Comparison of ENCODE assay signal across 12 cellular contexts in the genomic region with DNA sequence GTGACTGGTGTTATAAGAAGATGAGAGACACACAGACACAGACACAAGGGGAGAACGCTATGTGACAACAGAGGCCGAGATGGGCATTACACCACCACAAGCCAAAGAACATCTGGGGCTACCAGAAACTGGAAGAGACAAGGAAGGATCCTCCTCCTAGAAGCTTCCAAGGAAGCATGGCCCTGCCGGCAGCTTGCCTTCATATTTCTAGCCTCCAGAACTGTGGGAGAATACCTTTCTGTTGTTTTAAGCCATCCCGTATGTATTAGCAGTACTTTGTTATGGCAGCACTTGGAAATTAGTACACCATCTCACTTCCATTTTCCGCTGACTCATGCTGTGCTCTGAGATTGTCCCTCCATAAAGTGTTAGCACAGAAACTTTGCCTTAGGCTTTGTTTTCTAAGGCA. TPM values are rescaled to one million over a fixed set of nuclear protein-coding genes. Genes with fewer than 3 reads are reported as not detected.
A peak's percentile ranks its signal among the peaks of the same experiment; 100 is the strongest.
DNase-seq lines count a peak whose midpoint lies in the region; ATAC-seq and TF ChIP-seq lines count a peak whose summit lies in the region.
"Had no signal": no experiment of that assay in that cellular context is flagged by ENCODE, and none has a peak within 500 bp of the region (broad histone marks: within the 10 kb centered on the region; RNA-seq: fewer than 3 reads in every experiment).

No MANE protein-coding gene starts in this region.

- no peaks in the 10 kb centered on the region for H3K79me1 ChIP-seq in IMR-90 (ENCODE audit: low read depth in 1 of 2, low read length in 2 of 2)

- H3K4me1 ChIP-seq in IMR-90 (ENCODE audit: control insufficient read depth, insufficient read depth, low read length), result peaks cover 2% of the 10 kb centered on the region; the same call in 1 of the 2 replicates

- no CpG with 5 or more reads among the region's 5 CpGs for WGBS in IMR-90 (ENCODE audit: extremely low coverage in 2 of 2, insufficient read length in 1 of 2), 2 experiments

- POLR2A ChIA-PET in IMR-90 (lab: Charles Lee; ENCODE audit: unreplicated experiment) (no interaction called here), WTC11 (lab: Charles Lee) (no interaction called here)

- peak overlapping the region; percentile 31 for H2BK20ac ChIP-seq in IMR-90 (ENCODE audit: low read depth, low read length)

- no peak overlapping the region for H3K4me2 ChIP-seq in IMR-90 (ENCODE audit: low read depth, low read length)

- no peak overlapping the region for H3K56ac ChIP-seq in IMR-90 (ENCODE audit: extremely low read depth, insufficient read depth, low read length)

- H3K4me3 ChIP-seq in IMR-90 (ENCODE audit: insufficient read depth, low read depth, low read length), result no peak overlapping the region

- H3K18ac ChIP-seq in IMR-90 (ENCODE audit: low read depth, low read length), result peak overlapping the region; percentile 22

- no peaks in the 10 kb centered on the region for H3K9me1 ChIP-seq in IMR-90 (ENCODE audit: insufficient read depth, low read length)

- no peak overlapping the region for H3K9ac ChIP-seq in IMR-90 (ENCODE audit: low read depth, low read length)

- DNase-seq in ELF-1 (ENCODE audit: low read depth, low spot score) (peak; percentile 23), IMR-90 (peak; percentile 43), WTC11 (ENCODE audit: low spot score) (no peak), left kidney (ENCODE audit: low read depth, low spot score) (peak; percentile 23), posterior cingulate gyrus (no peak), COR-L47 (lab: John Stamatoyannopoulos, UW) (no peak), NCI-H1417 treated with DMSO at 0.1 percent for 48 hours (lab: John Stamatoyannopoulos, UW) (no peak)
- DNase-seq in activated T-cell treated with anti-CD3 and anti-CD28 coated beads, Interleukin-2, amount 50 U/mL, for 24 hours, result no peak
- DNase-seq: activated naive CD8-positive, alpha-beta T cell treated with anti-CD3 and anti-CD28 coated beads for 36 hours had no signal

- TF ChIP-seq RAD21 in IMR-90 (IDR thresholded peaks at IDR 0.05; ENCODE audit: low read length), result no peak

- H3K14ac ChIP-seq in IMR-90 (replicated peaks; ENCODE audit: low read depth, low read length), result no peak overlapping the region; the same call in 1 of the 2 replicates

- TF ChIP-seq POLR2A in IMR-90 (IDR thresholded peaks at IDR 0.05; ENCODE audit: low read depth, low read length), result no peak

- H3K36me3 ChIP-seq in IMR-90 (ENCODE audit: control insufficient read depth, insufficient read depth, low read length), result no peaks in the 10 kb centered on the region

- H3K23ac ChIP-seq in IMR-90 (ENCODE audit: low read depth, low read length), result no peak overlapping the region

- H2AFZ ChIP-seq in IMR-90 (replicated peaks; ENCODE audit: low read length, poor library complexity), result peak overlapping the region; percentile 79

- H3K9me3 Mint-ChIP-seq in WTC11, result peaks cover 2% of the 10 kb centered on the region
- no peaks in the 10 kb centered on the region for H3K9me3 Mint-ChIP-seq in activated T-cell treated with anti-CD3 and anti-CD28 coated beads, Interleukin-2, amount 50 U/mL, for 24 hours
- H3K9me3 Mint-ChIP-seq: activated naive CD8-positive, alpha-beta T cell treated with anti-CD3 and anti-CD28 coated beads for 36 hours had no signal

- H3K4me1 Mint-ChIP-seq in WTC11, result no peaks in the 10 kb centered on the region
- peaks cover 3% of the 10 kb centered on the region for H3K4me1 Mint-ChIP-seq in activated T-cell treated with anti-CD3 and anti-CD28 coated beads, Interleukin-2, amount 50 U/mL, for 24 hours (ENCODE audit: low read depth)

- intact Hi-C loops in IMR-90 (cut with micrococcal nuclease), result no loop called here
- intact Hi-C loops in posterior cingulate gyrus (cut with DNase I), result no loop called here

- peak overlapping the region; percentile 31 for H2BK120ac ChIP-seq in IMR-90 (ENCODE audit: low read depth, low read length)

- no peak overlapping the region for H2BK5ac ChIP-seq in IMR-90 (ENCODE audit: low read depth, low read length, poor library complexity, severe bottlenecking)

- peak overlapping the region in 1 of 2 experiments; percentile 82; a peak in 2 of 4 replicates for H4K8ac ChIP-seq in IMR-90 (ENCODE audit: low read depth in 2 of 2, low read length in 2 of 2)

- TF ChIP-seq CTCF in IMR-90 (conservative IDR thresholded peaks at IDR 0.05; ENCODE audit: low read depth, low read length) (no peak), WTC11 (IDR thresholded peaks at IDR 0.05) (no peak)

- in situ Hi-C loops in IMR-90 (cut with MboI; ENCODE audit: low sequenced_read_pairs), result loop anchor here (25.0 kb wide), 1 partner anchor 258 kb away; the partner anchor contains the start of gene RPS27L

- H3K36me3 Mint-ChIP-seq in WTC11, result no peaks in the 10 kb centered on the region
- no peaks in the 10 kb centered on the region for H3K36me3 Mint-ChIP-seq in activated T-cell treated with anti-CD3 and anti-CD28 coated beads, Interleukin-2, amount 50 U/mL, for 24 hours (ENCODE audit: low read depth)
- H3K36me3 Mint-ChIP-seq: activated naive CD8-positive, alpha-beta T cell treated with anti-CD3 and anti-CD28 coated beads for 36 hours had no signal

- peak overlapping the region; percentile 9 for H3K4ac ChIP-seq in IMR-90 (ENCODE audit: low read depth, low read length)

- H3K27me3 Mint-ChIP-seq in WTC11 (ENCODE audit: low read depth), result no peaks in the 10 kb centered on the region
- H3K27me3 Mint-ChIP-seq in activated T-cell treated with anti-CD3 and anti-CD28 coated beads, Interleukin-2, amount 50 U/mL, for 24 hours, result no peaks in the 10 kb centered on the region
- H3K27me3 Mint-ChIP-seq: activated naive CD8-positive, alpha-beta T cell treated with anti-CD3 and anti-CD28 coated beads for 36 hours had no signal

- peak; percentile 49 for ATAC-seq in IMR-90 (ENCODE audit: low read depth)
- ATAC-seq in WTC11, result peak; percentile 56; the same call in 1 of the 2 replicates

- no peak overlapping the region for H3K27ac Mint-ChIP-seq in WTC11
- H3K27ac Mint-ChIP-seq in activated T-cell treated with anti-CD3 and anti-CD28 coated beads, Interleukin-2, amount 50 U/mL, for 24 hours, result no peak overlapping the region
- H3K27ac Mint-ChIP-seq: activated naive CD8-positive, alpha-beta T cell treated with anti-CD3 and anti-CD28 coated beads for 36 hours; mesothelial cell of epicardium had no signal

- no peaks in the 10 kb centered on the region; the same call in none of the 2 replicates for H3K9me3 ChIP-seq in IMR-90 (ENCODE audit: control insufficient read depth, insufficient read depth, low read length)

- no peaks in the 10 kb centered on the region for H3K27me3 ChIP-seq in IMR-90 (ENCODE audit: control insufficient read depth, insufficient read depth, low read length)

- peak overlapping the region; percentile 33 for H4K5ac ChIP-seq in IMR-90 (ENCODE audit: low read depth, low read length)

- no peaks in the 10 kb centered on the region for H4K20me1 ChIP-seq in IMR-90 (ENCODE audit: insufficient read depth, low read length)

- H2AK9ac ChIP-seq in IMR-90 (replicated peaks; ENCODE audit: low read depth, low read length, poor library complexity), result no peak overlapping the region

- dilution Hi-C loops in IMR-90 (cut with HindIII; ENCODE audit: low sequenced_read_pairs, unreplicated experiment), result no loop called here

- H3K4me3 Mint-ChIP-seq in WTC11, result no peak overlapping the region
- no peak overlapping the region for H3K4me3 Mint-ChIP-seq in activated T-cell treated with anti-CD3 and anti-CD28 coated beads, Interleukin-2, amount 50 U/mL, for 24 hours
- H3K4me3 Mint-ChIP-seq: activated naive CD8-positive, alpha-beta T cell treated with anti-CD3 and anti-CD28 coated beads for 36 hours; mesothelial cell of epicardium had no signal

- H2BK15ac ChIP-seq in IMR-90 (ENCODE audit: low read depth, low read length), result no peak overlapping the region; the same call in 2 of the 3 replicates

- H3K27ac ChIP-seq in IMR-90 (ENCODE audit: insufficient read depth, low read length), result no peak overlapping the region
- H3K27ac ChIP-seq: HL-60 had no signal

- H4K91ac ChIP-seq in IMR-90 (ENCODE audit: insufficient read depth, low read depth, low read length), result no peak overlapping the region

- CTCF ChIA-PET in IMR-90 (lab: Yijun Ruan, JAX), result interaction anchor here (1.4 kb wide), 1 partner anchor 13 kb away, joined by 3 read pairs; no protein-coding TSS in a partner anchor
- CTCF ChIA-PET in WTC11 (lab: Charles Lee), result no interaction called here

- BruUV-seq in IMR-90 (replicated peaks; lab: Mats Ljungman, UMichigan), result no TSS peak

- H2AK5ac ChIP-seq in IMR-90 (ENCODE audit: low read depth, low read length), result 0 out of 2 replicates have a peak overlapping the region, but pooled peaks have one; percentile 1

TF ChIP-seq in IMR-90, 13 proteins besides CTCF, POLR2A, EP300 and RAD21 (continues in another document):
- TF ChIP-seq, protein P1, sequence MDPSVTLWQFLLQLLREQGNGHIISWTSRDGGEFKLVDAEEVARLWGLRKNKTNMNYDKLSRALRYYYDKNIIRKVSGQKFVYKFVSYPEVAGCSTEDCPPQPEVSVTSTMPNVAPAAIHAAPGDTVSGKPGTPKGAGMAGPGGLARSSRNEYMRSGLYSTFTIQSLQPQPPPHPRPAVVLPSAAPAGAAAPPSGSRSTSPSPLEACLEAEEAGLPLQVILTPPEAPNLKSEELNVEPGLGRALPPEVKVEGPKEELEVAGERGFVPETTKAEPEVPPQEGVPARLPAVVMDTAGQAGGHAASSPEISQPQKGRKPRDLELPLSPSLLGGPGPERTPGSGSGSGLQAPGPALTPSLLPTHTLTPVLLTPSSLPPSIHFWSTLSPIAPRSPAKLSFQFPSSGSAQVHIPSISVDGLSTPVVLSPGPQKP (IDR thresholded peaks at IDR 0.05; ENCODE audit: borderline replicate concordance, low read depth, low read length), result no peak
- TF ChIP-seq MAFK (IDR thresholded peaks at IDR 0.05; ENCODE audit: low read depth, low read length) (peak; percentile 76), CEBPB (IDR thresholded peaks at IDR 0.05; ENCODE audit: low read depth, low read length) (no peak)

TF ChIP-seq in WTC11, 78 proteins besides CTCF, POLR2A, EP300 and RAD21 (continues in another document):
- TF ChIP-seq NFE2L1 (CRISPR knock-in tag; IDR thresholded peaks at IDR 0.05), result 0 out of 2 replicates have a peak, but pooled peaks have one; percentile 10

RNA-seq across cellular contexts. Expression of gene CA12, which starts 38.7 kb away (rescaled TPM):
- total RNA-seq in IMR-90 (2012; rRNA removed) (33.7 and 36.4 TPM in 2 replicates), WTC11 (2021) (2.8 to 3.3 TPM (median 2.8 TPM) in 3 replicates)
- polyA plus RNA-seq in IMR-90 (2012; rRNA removed), result 52.6 and 55.2 TPM in 2 replicates
- 26.4 and 51.5 TPM in 2 replicates for polyA plus RNA-seq in IMR-90 (2012; cell fraction: cytosol; rRNA removed)
- 19.3 and 34.7 TPM in 2 replicates for polyA plus RNA-seq in IMR-90 (2012; cell fraction: nucleus; rRNA removed; ENCODE audit: low replicate concordance)
- total RNA-seq: T-helper 2 cell treated with Interferon-gamma antibody and Interleukin-4, amounts not matched to agents 100 ng/mL and 5 ng/mL, for 36 hours had no signal

Comparison
In these comparisons a context has a peak if more than half of its experiments do, and no peak if none do; other contexts are left out.
1. DNase-seq: peak in ELF-1 (single experiment), IMR-90 (single experiment) and left kidney (single experiment); none in WTC11 (single experiment), posterior cingulate gyrus (0 of 10), COR-L47 (single experiment), activated T-cell treated with anti-CD3 and anti-CD28 coated beads, Interleukin-2, amount 50 U/mL, for 24 hours (single experiment) and NCI-H1417 treated with DMSO at 0.1 percent for 48 hours (single experiment).